ENCODE assay signal across 8 cellular contexts in genomic region chr3:53169045-53169831, GRCh38. TPM values are rescaled to one million over a fixed set of nuclear protein-coding genes. Genes with fewer than 3 reads are reported as not detected.
DNase-seq lines count a peak whose midpoint lies in the region; ATAC-seq and TF ChIP-seq lines count a peak whose summit lies in the region.

No MANE protein-coding gene starts in this region.

- no peaks in the 10 kb centered on the region for H3K9me3 Mint-ChIP-seq in activated CD4-positive, alpha-beta T cell treated with anti-CD3 and anti-CD28 coated beads, Interleukin-2, amount 10 ng/mL, durations not matched to agents 24 days and 14 days

- H3K27me3 ChIP-seq in esophagus muscularis mucosa = no peaks in the 10 kb centered on the region

- H3K9me3 ChIP-seq in esophagus muscularis mucosa = no peaks in the 10 kb centered on the region

- peaks cover 12 to 84% (median 59%) of the 10 kb centered on the region in 4 donors for H3K4me1 ChIP-seq in esophagus muscularis mucosa

- peak overlapping the region; percentile 52 for H3K4me3 ChIP-seq in GM12865 (ENCODE audit: low read depth, low read length)
- peak overlapping the region in 2 of 4 donors; percentile 10 to 34 for H3K4me3 ChIP-seq in esophagus muscularis mucosa
- no peak overlapping the region for H3K4me3 ChIP-seq in retinal pigment epithelial cell (ENCODE audit: low read length)

- 72% methylated on average over 12 of the region's 15 CpGs for WGBS in esophagus muscularis mucosa

- peaks cover 43% of the 10 kb centered on the region for H3K4me1 Mint-ChIP-seq in activated CD4-positive, alpha-beta T cell treated with anti-CD3 and anti-CD28 coated beads, Interleukin-2, amount 10 ng/mL, durations not matched to agents 24 days and 14 days

- H3K27me3 Mint-ChIP-seq in activated CD4-positive, alpha-beta T cell treated with anti-CD3 and anti-CD28 coated beads, Interleukin-2, amount 10 ng/mL, durations not matched to agents 24 days and 14 days = no peaks in the 10 kb centered on the region

- no peak overlapping the region for H3K27ac Mint-ChIP-seq in activated CD4-positive, alpha-beta T cell treated with anti-CD3 and anti-CD28 coated beads, Interleukin-2, amount 10 ng/mL, durations not matched to agents 24 days and 14 days

- intact Hi-C loops in esophagus muscularis mucosa (cut with DNase I) = no loop called here
- intact Hi-C loops in activated CD4-positive, alpha-beta T cell treated with anti-CD3 and anti-CD28 coated beads, Interleukin-2, amount 10 ng/mL, durations not matched to agents 24 days and 14 days (cut with micrococcal nuclease) = no loop called here

- H3K27ac ChIP-seq in esophagus muscularis mucosa (replicated peaks in 1 of 4) = peak overlapping the region; percentile 6 to 36 (median 18)

- TF ChIP-seq EP300 in esophagus muscularis mucosa (IDR thresholded peaks at IDR 0.05) = no peak

- TF ChIP-seq CTCF in GM12865 (IDR thresholded peaks at IDR 0.05; ENCODE audit: insufficient read depth, low read depth, low read length, missing control alignments) (peak; percentile 4), esophagus muscularis mucosa (IDR thresholded peaks at IDR 0.05) (no peak), retinal pigment epithelial cell (conservative IDR thresholded peaks at IDR 0.05; ENCODE audit: low read depth, low read length) (peak; percentile 11)

- ATAC-seq in GM19452 (IDR thresholded peaks at IDR 0.05; ENCODE audit: unreplicated experiment) = no peak
- no peak for ATAC-seq in GM19463 (IDR thresholded peaks at IDR 0.05; ENCODE audit: unreplicated experiment)

- no peak overlapping the region for H3K4me3 Mint-ChIP-seq in activated CD4-positive, alpha-beta T cell treated with anti-CD3 and anti-CD28 coated beads, Interleukin-2, amount 10 ng/mL, durations not matched to agents 24 days and 14 days

- no peak for TF ChIP-seq POLR2A in esophagus muscularis mucosa (IDR thresholded peaks at IDR 0.05; ENCODE audit: low read depth)

- peak; percentile 62 for DNase-seq in GM12865 (ENCODE audit: low read depth)
- peak; percentile 71 to 79 for DNase-seq in NOMO-1 (lab: John Stamatoyannopoulos, UW; ENCODE audit: unreplicated experiment in 2 of 2)
- no peak for DNase-seq in esophagus muscularis mucosa (ENCODE audit: extremely low spot score)
- DNase-seq in retinal pigment epithelial cell (ENCODE audit: low read depth) = no peak
- no peak for DNase-seq in activated CD4-positive, alpha-beta T cell treated with anti-CD3 and anti-CD28 coated beads, Interleukin-2, amount 10 ng/mL, durations not matched to agents 24 days and 14 days
- DNase-seq in NCI-H345 treated with DMSO at 0.1 percent for 48 hours (lab: John Stamatoyannopoulos, UW; ENCODE audit: unreplicated experiment) = no peak

- H3K36me3 ChIP-seq in esophagus muscularis mucosa = peaks cover 0 to 12% (median 9%) of the 10 kb centered on the region in 4 donors

- H3K36me3 Mint-ChIP-seq in activated CD4-positive, alpha-beta T cell treated with anti-CD3 and anti-CD28 coated beads, Interleukin-2, amount 10 ng/mL, durations not matched to agents 24 days and 14 days (ENCODE audit: low read depth) = peaks cover 10% of the 10 kb centered on the region

RNA-seq across cellular contexts. Expression of gene PRKCD, which starts 8.2 kb away (rescaled TPM):
- 10 to 100 TPM in 3 of 4 donors, 1 to 10 TPM in 1; 7.0 to 16.7 (median 12.4) TPM for total RNA-seq in esophagus muscularis mucosa
- total RNA-seq in activated CD4-positive, alpha-beta T cell treated with anti-CD3 and anti-CD28 coated beads, Interleukin-2, amount 10 ng/mL, durations not matched to agents 24 days and 14 days = 28.1 and 28.8 TPM in 2 replicates

RNA-seq across cellular contexts. Expression of gene RFT1, which starts 39.0 kb away (rescaled TPM):
- total RNA-seq in esophagus muscularis mucosa = 10 to 100 TPM in 1 of 4 donors, 1 to 10 TPM in 3; 6.8 to 10.3 (median 9.0) TPM
- 47.4 and 47.6 TPM in 2 replicates for total RNA-seq in activated CD4-positive, alpha-beta T cell treated with anti-CD3 and anti-CD28 coated beads, Interleukin-2, amount 10 ng/mL, durations not matched to agents 24 days and 14 days

Comparison
In these comparisons a context has a peak if more than half of its experiments do, and no peak if none do; other contexts are left out.
1. DNase-seq: peak in GM12865 (single experiment) and NOMO-1 (2 of 2); none in esophagus muscularis mucosa (single experiment), retinal pigment epithelial cell (single experiment), activated CD4-positive, alpha-beta T cell treated with anti-CD3 and anti-CD28 coated beads, Interleukin-2, amount 10 ng/mL, durations not matched to agents 24 days and 14 days (single experiment) and NCI-H345 treated with DMSO at 0.1 percent for 48 hours (single experiment).
2. CTCF ChIP-seq: peak in GM12865 (single experiment) and retinal pigment epithelial cell (single experiment); none in esophagus muscularis mucosa (0 of 3).